Comparison of ENCODE assay signal across 13 cellular contexts in genomic region chr7:139124084-139124914, GRCh38. TPM values are rescaled to one million over a fixed set of nuclear protein-coding genes. Genes with fewer than 3 reads are reported as not detected.
DNase-seq lines count a peak whose midpoint lies in the region; ATAC-seq, FAIRE-seq and TF ChIP-seq lines count a peak whose summit lies in the region.
"Had no signal": no experiment of that assay in that cellular context is flagged by ENCODE, and none has a peak within 500 bp of the region (broad histone marks: within the 10 kb centered on the region; RNA-seq: fewer than 3 reads in every experiment).

No MANE protein-coding gene starts in this region.

- H3K36me3 ChIP-seq in K562 (ENCODE audit: control insufficient read depth, insufficient read depth, low read length) = no peaks in the 10 kb centered on the region
- H3K36me3 ChIP-seq in prostate gland = no peaks in the 10 kb centered on the region
- H3K36me3 ChIP-seq in hepatocyte (replicated peaks; ENCODE audit: insufficient read depth, low read depth) = no peaks in the 10 kb centered on the region

- no TSS peak for BruUV-seq in K562 (replicated peaks; lab: Mats Ljungman, UMichigan)

- no peaks in the 10 kb centered on the region for H3K9me2 ChIP-seq in hepatocyte (replicated peaks; ENCODE audit: insufficient read depth)

- H3K4me3 ChIP-seq in K562 = no peak overlapping the region
- H3K4me3 ChIP-seq in prostate gland = no peak overlapping the region
- no peak overlapping the region for H3K4me3 ChIP-seq in hepatocyte

- no peak for TF ChIP-seq CTCF in K562 (IDR thresholded peaks at IDR 0.05 in 2 of 3, conservative IDR thresholded peaks at IDR 0.05 in 1 of 3; ENCODE audit: insufficient read depth in 2 of 3, low read depth in 1 of 3, low read length in 3 of 3)
- TF ChIP-seq CTCF in RWPE1 (conservative IDR thresholded peaks at IDR 0.05; ENCODE audit: low read depth) = no peak
- no peak for TF ChIP-seq CTCF in prostate gland (IDR thresholded peaks at IDR 0.05)
- TF ChIP-seq CTCF in hepatocyte (IDR thresholded peaks at IDR 0.05; ENCODE audit: poor library complexity) = no peak

- TF ChIP-seq EP300 in K562 (IDR thresholded peaks at IDR 0.05; ENCODE audit: low read length) = peak; percentile 98

- CTCF ChIA-PET in K562 (lab: Yijun Ruan, JAX; ENCODE audit: low intra/inter-chr PET ratio) (no interaction called here), RWPE1 (lab: Yijun Ruan, JAX) (no interaction called here)

- H4K20me1 ChIP-seq in K562 (replicated peaks; ENCODE audit: control insufficient read depth, insufficient read depth, low read length) (no peaks in the 10 kb centered on the region), hepatocyte (ENCODE audit: insufficient read depth, poor library complexity, severe bottlenecking) (no peaks in the 10 kb centered on the region)

- intact Hi-C loops in K562 (cut with micrococcal nuclease) = loop anchor here (1.0 to 2.0 kb wide), 2 partner anchors 15 to 49 kb away; partner anchors contain the start of gene ZC3HAV1
- intact Hi-C loops in prostate gland (cut with DNase I) = no loop called here

- FAIRE-seq in K562 (lab: Jason Lieb, UNC) = peak; percentile 96
- FAIRE-seq: A204.1, G401.6, islet of Langerhans had no signal

- H3K9me3 ChIP-seq in K562 (replicated peaks; ENCODE audit: control insufficient read depth, insufficient read depth, low read depth, low read length) = no peaks in the 10 kb centered on the region; the same call in 1 of the 2 replicates
- no peaks in the 10 kb centered on the region for H3K9me3 ChIP-seq in prostate gland
- H3K9me3 ChIP-seq in hepatocyte (ENCODE audit: low read depth) = no peaks in the 10 kb centered on the region

- WGBS in K562 (ENCODE audit: insufficient coverage, low coverage, missing lambda C conversion rate) = 2% methylated on average over 4 of the region's 4 CpGs
- WGBS in prostate gland = 82% methylated on average over 4 of the region's 4 CpGs
- WGBS in hepatocyte (ENCODE audit: low lambda C conversion rate, missing lambda C conversion rate) = 62% methylated on average over 4 of the region's 4 CpGs

- H3K9me1 ChIP-seq in K562 (ENCODE audit: control insufficient read depth, insufficient read depth, low read length) = no peaks in the 10 kb centered on the region

- TF ChIP-seq POLR2A in K562 (conservative IDR thresholded peaks at IDR 0.05) (no peak), prostate gland (IDR thresholded peaks at IDR 0.05) (no peak)

- H3K27me3 ChIP-seq in K562 (ENCODE audit: control insufficient read depth in 2 of 2, insufficient read depth in 2 of 2, low read length in 2 of 2) (no peaks in the 10 kb centered on the region), prostate gland (replicated peaks; ENCODE audit: insufficient read depth) (no peaks in the 10 kb centered on the region), hepatocyte (peaks cover 8% of the 10 kb centered on the region)

- TF ChIP-seq RAD21 in K562 (CRISPR knock-in tag; conservative IDR thresholded peaks at IDR 0.05 in 1 of 2, IDR thresholded peaks at IDR 0.05 in 1 of 2) = peak in 1 of 2 experiments; percentile 31; a peak in 1 of 4 replicates

- H3K4me2 ChIP-seq in K562 (ENCODE audit: insufficient read depth, low read length) (peak overlapping the region; percentile 15), hepatocyte (no peak overlapping the region)

- H3K79me2 ChIP-seq in K562 (ENCODE audit: control insufficient read depth, insufficient read depth, low read length) (no peaks in the 10 kb centered on the region), hepatocyte (no peaks in the 10 kb centered on the region)

- H2AFZ ChIP-seq in K562 (ENCODE audit: low read depth, low read length) = no peak overlapping the region
- H2AFZ ChIP-seq in hepatocyte = no peak overlapping the region

- no peak for DNase-seq in activated CD4-positive, CD25-positive, alpha-beta regulatory T cell (lab: John Stamatoyannopoulos, UW)
- peak; percentile 92 to 98 (median 96) for DNase-seq in K562 (ENCODE audit: extremely low read depth in 1 of 4, low spot score in 3 of 4)
- no peak for DNase-seq in RWPE1 (ENCODE audit: low spot score)
- no peak for DNase-seq in prostate gland (ENCODE audit: low spot score)
- DNase-seq in hepatocyte (ENCODE audit: low spot score) = no peak
- DNase-seq: H9 had no signal

- H3K27ac ChIP-seq in K562 (ENCODE audit: extremely low read depth, low read depth, low read length) (peak overlapping the region; percentile 49; the same call in 2 of the 3 replicates), RWPE1 (no peak overlapping the region), prostate gland (no peak overlapping the region), hepatocyte (no peak overlapping the region)
- H3K27ac ChIP-seq: epithelial cell of prostate had no signal

- in situ Hi-C loops in K562 (cut with MboI) = no loop called here

- POLR2A ChIA-PET in K562 (lab: Yijun Ruan, JAX) = interaction anchor here (0.6 to 2.8 kb wide), 9 partner anchors 9 to 158 kb away, joined by 3 to 12 read pairs (median 4); a partner anchor contains a TSS
- POLR2A ChIA-PET in RWPE1 (lab: Yijun Ruan, JAX; ENCODE audit: low non-redundant PET) = no interaction called here

- H3K4me1 ChIP-seq in K562 (replicated peaks in 1 of 2; ENCODE audit: control insufficient read depth in 2 of 2, insufficient read depth in 2 of 2, low read length in 2 of 2) (peaks cover 9 to 25% of the 10 kb centered on the region in 2 experiments; a peak in 4 of 5 replicates), prostate gland (replicated peaks) (no peaks in the 10 kb centered on the region), hepatocyte (ENCODE audit: insufficient read depth) (no peaks in the 10 kb centered on the region)

- no peak overlapping the region for H3K9ac ChIP-seq in K562 (ENCODE audit: insufficient read depth in 1 of 2, low read depth in 2 of 2, low read length in 2 of 2)

- peak; percentile 79 to 87 for ATAC-seq in activated CD4-positive, CD25-positive, alpha-beta regulatory T cell treated with anti-CD3 and anti-CD28 coated beads, Interleukin-2, amount 50 U/mL, for 24 hours
- ATAC-seq in GM21360 (IDR thresholded peaks at IDR 0.05; ENCODE audit: unreplicated experiment) (peak; percentile 58), HG03095 (IDR thresholded peaks at IDR 0.05; ENCODE audit: unreplicated experiment) (peak; percentile 86), K562 (peak; percentile 88)

TF ChIP-seq in K562, 482 proteins besides CTCF, POLR2A, EP300 and RAD21 (continues in another document):
- no peak for TF ChIP-seq SUPT5H (IDR thresholded peaks at IDR 0.05)
- no peak for TF ChIP-seq ZFP91 (CRISPR knock-in tag; IDR thresholded peaks at IDR 0.05)
- TF ChIP-seq USF1 (CRISPR knock-in tag; IDR thresholded peaks at IDR 0.05) = no peak
- TF ChIP-seq SMARCB1 (IDR thresholded peaks at IDR 0.05; ENCODE audit: insufficient read length, low read depth) = peak; percentile 22
- no peak for TF ChIP-seq NFIX (CRISPR knock-in tag; IDR thresholded peaks at IDR 0.05; ENCODE audit: low read depth)
- TF ChIP-seq SETDB1 (IDR thresholded peaks at IDR 0.05; ENCODE audit: low read length) = peak; percentile 82
- peak; percentile 92 for TF ChIP-seq NEUROD1 (IDR thresholded peaks at IDR 0.05; ENCODE audit: borderline replicate concordance, low read depth, low read length, partially characterized antibody)
- peak; percentile 76 to 83; a peak in 3 of 4 replicates for TF ChIP-seq FOXK2 (conservative IDR thresholded peaks at IDR 0.05 in 1 of 2, IDR thresholded peaks at IDR 0.05 in 1 of 2; ENCODE audit: low read depth in 2 of 2)
- peak; percentile 98 for TF ChIP-seq KDM1A (IDR thresholded peaks at IDR 0.05)
- TF ChIP-seq IFI16 (CRISPR knock-in tag; IDR thresholded peaks at IDR 0.05) = peak; percentile 75
- no peak for TF ChIP-seq RFX7 (CRISPR knock-in tag; IDR thresholded peaks at IDR 0.05)
- TF ChIP-seq POLR2AphosphoS5 (IDR thresholded peaks at IDR 0.05; ENCODE audit: control insufficient read depth, insufficient read depth, low read depth, low read length) = peak; percentile 97

RNA-seq across cellular contexts. Expression of gene ZC3HAV1, which starts 14.8 kb away (rescaled TPM):
- 53.8 and 57.1 TPM in 2 replicates for total RNA-seq in K562 (2011; cell fraction: chromatin; rRNA removed; ENCODE audit: low replicate concordance)
- total RNA-seq in K562 (2011; cell fraction: nucleolus; rRNA removed) = 29.0 and 32.2 TPM in 2 replicates
- total RNA-seq in K562 (2011; cell fraction: nucleoplasm; rRNA removed) = 34.5 and 41.2 TPM in 2 replicates
- 23.9 and 26.4 TPM in 2 replicates for total RNA-seq in K562 (2014; rRNA removed)
- total RNA-seq in K562 (2014; rRNA removed; fragmentation: Illumina TruSeq; extraction: Trizol) = 34.0 TPM in 2 replicates
- 38.9 and 40.5 TPM in 2 replicates for total RNA-seq in K562 (2015; rRNA removed; fragmentation: Illumina TruSeq; extraction: Trizol)
- total RNA-seq in K562 (2021) = 33.0 and 33.8 TPM in 2 replicates
- 16.9 and 22.4 TPM in 2 replicates for polyA plus RNA-seq in K562 (2011; rRNA removed)
- 13.3 and 18.4 TPM in 2 replicates for polyA plus RNA-seq in K562 (2011; cell fraction: cytosol; rRNA removed)
- 12.9 and 17.7 TPM in 2 replicates for polyA plus RNA-seq in K562 (2011; cell fraction: nucleus; rRNA removed)
- 20.5 and 21.0 TPM in 2 replicates for polyA plus RNA-seq in K562 (2012)
- 22.8 and 30.9 TPM in 2 replicates for polyA plus RNA-seq in K562 (2014; fragmentation: Illumina TruSeq; extraction: Trizol)
- 10 to 100 TPM; 11.9 to 13.4 TPM for polyA plus RNA-seq in K562 (2014; fragmentation: Nextera tagmentation; extraction: Ambion mirVana)
- 18.0 and 18.7 TPM in 2 replicates for polyA plus RNA-seq in K562 (2014; rRNA removed)
- polyA minus RNA-seq in K562 (2011; rRNA and poly(A)+ RNA removed) = 29.5 and 40.3 TPM in 2 replicates
- polyA minus RNA-seq in K562 (2011; cell fraction: cytosol; rRNA and poly(A)+ RNA removed) = 24.2 and 28.1 TPM in 2 replicates
- polyA minus RNA-seq in K562 (2011; cell fraction: nucleus; rRNA and poly(A)+ RNA removed) = 17.8 and 38.4 TPM in 2 replicates
- 10 to 100 TPM; 41.2 to 47.9 TPM for total RNA-seq in prostate gland
- total RNA-seq in hepatocyte = 25.5 and 27.9 TPM in 2 replicates
- 20.4 and 23.8 TPM in 2 replicates for polyA plus RNA-seq in hepatocyte

Comparison
In these comparisons a context has a peak if more than half of its experiments do, and no peak if none do; other contexts are left out.
1. DNase-seq: peak in K562 (4 of 4); none in activated CD4-positive, CD25-positive, alpha-beta regulatory T cell (0 of 4), RWPE1 (single experiment), prostate gland (single experiment) and hepatocyte (single experiment).
2. Peak in every context shown above with its lines, with median percentiles within 50 percentile points of each other: ATAC-seq.